In the genomic region with DNA sequence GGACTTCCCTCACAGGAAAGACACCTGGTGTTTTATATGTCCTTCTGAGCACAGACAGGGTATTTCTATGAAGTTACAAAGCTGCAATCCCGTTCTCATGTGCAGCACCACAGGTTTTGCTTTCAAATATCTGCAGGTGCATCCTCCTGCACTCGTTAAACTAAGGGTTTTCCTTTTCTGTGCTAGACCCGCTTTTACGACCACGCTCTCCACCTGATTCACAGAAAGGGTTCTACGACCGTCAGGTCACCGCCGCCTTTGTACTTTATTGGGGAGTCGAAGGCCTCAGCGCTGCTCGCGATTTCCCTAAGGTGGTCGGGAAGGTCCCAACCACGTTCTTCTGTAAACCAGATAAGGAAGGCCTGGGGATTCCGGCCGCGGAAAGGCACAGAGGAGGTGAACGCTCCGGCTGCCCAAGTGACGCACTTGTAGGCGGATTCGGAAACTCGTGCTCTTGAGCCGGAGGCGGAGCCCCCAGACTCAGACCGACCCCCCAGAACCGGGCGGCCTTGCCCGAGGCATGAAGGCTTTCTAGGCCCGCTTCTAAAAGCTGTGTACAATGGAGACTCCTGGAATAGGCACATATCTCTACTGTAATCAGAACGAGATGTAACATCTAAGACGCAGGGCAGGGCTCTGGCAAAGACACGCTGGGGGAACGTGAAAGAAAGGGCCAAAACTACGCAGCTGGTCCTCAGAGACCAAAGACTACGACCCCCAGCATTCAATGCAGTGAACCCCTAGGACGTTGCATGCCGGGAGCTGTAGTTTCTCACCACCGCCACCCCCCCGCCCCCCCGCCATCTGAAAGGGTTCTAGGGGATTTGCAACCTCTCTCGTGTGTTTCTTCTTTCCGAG, we compare ENCODE assay signal across 1 cellular context.
TF ChIP-seq lines count a peak whose summit lies in the region.

No MANE protein-coding gene starts in this region.

TF ChIP-seq in K562, 482 proteins besides CTCF, POLR2A, EP300 and RAD21 (continued from another document and continues in another):
- no peak for TF ChIP-seq DMBX1 (CRISPR knock-in tag; IDR thresholded peaks at IDR 0.05; ENCODE audit: borderline replicate concordance)
- TF ChIP-seq, protein P1, sequence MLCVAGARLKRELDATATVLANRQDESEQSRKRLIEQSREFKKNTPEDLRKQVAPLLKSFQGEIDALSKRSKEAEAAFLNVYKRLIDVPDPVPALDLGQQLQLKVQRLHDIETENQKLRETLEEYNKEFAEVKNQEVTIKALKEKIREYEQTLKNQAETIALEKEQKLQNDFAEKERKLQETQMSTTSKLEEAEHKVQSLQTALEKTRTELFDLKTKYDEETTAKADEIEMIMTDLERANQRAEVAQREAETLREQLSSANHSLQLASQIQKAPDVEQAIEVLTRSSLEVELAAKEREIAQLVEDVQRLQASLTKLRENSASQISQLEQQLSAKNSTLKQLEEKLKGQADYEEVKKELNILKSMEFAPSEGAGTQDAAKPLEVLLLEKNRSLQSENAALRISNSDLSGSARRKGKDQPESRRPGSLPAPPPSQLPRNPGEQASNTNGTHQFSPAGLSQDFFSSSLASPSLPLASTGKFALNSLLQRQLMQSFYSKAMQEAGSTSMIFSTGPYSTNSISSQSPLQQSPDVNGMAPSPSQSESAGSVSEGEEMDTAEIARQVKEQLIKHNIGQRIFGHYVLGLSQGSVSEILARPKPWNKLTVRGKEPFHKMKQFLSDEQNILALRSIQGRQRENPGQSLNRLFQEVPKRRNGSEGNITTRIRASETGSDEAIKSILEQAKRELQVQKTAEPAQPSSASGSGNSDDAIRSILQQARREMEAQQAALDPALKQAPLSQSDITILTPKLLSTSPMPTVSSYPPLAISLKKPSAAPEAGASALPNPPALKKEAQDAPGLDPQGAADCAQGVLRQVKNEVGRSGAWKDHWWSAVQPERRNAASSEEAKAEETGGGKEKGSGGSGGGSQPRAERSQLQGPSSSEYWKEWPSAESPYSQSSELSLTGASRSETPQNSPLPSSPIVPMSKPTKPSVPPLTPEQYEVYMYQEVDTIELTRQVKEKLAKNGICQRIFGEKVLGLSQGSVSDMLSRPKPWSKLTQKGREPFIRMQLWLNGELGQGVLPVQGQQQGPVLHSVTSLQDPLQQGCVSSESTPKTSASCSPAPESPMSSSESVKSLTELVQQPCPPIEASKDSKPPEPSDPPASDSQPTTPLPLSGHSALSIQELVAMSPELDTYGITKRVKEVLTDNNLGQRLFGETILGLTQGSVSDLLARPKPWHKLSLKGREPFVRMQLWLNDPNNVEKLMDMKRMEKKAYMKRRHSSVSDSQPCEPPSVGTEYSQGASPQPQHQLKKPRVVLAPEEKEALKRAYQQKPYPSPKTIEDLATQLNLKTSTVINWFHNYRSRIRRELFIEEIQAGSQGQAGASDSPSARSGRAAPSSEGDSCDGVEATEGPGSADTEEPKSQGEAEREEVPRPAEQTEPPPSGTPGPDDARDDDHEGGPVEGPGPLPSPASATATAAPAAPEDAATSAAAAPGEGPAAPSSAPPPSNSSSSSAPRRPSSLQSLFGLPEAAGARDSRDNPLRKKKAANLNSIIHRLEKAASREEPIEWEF (CRISPR knock-in tag; IDR thresholded peaks at IDR 0.05) = no peak
- no peak for TF ChIP-seq PCBP2 (IDR thresholded peaks at IDR 0.05; ENCODE audit: low read depth, low read length, poor library complexity, severe bottlenecking)
- no peak for TF ChIP-seq ZNF232 (CRISPR knock-in tag; IDR thresholded peaks at IDR 0.05)
- no peak for TF ChIP-seq ZSCAN32 (CRISPR knock-in tag; IDR thresholded peaks at IDR 0.05)
- no peak for TF ChIP-seq PHB2 (IDR thresholded peaks at IDR 0.05; ENCODE audit: low read depth)
- no peak for TF ChIP-seq HMG20B (CRISPR knock-in tag; IDR thresholded peaks at IDR 0.05)
- TF ChIP-seq, protein P2, sequence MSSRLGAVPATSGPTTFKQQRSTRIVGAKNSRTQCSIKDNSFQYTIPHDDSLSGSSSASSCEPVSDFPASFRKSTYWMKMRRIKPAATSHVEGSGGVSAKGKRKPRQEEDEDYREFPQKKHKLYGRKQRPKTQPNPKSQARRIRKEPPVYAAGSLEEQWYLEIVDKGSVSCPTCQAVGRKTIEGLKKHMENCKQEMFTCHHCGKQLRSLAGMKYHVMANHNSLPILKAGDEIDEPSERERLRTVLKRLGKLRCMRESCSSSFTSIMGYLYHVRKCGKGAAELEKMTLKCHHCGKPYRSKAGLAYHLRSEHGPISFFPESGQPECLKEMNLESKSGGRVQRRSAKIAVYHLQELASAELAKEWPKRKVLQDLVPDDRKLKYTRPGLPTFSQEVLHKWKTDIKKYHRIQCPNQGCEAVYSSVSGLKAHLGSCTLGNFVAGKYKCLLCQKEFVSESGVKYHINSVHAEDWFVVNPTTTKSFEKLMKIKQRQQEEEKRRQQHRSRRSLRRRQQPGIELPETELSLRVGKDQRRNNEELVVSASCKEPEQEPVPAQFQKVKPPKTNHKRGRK (tag; IDR thresholded peaks at IDR 0.05) = no peak
- no peak for TF ChIP-seq ZNF12 (CRISPR knock-in tag; IDR thresholded peaks at IDR 0.05)
- TF ChIP-seq CCAR2 (IDR thresholded peaks at IDR 0.05; ENCODE audit: low read depth, low read length) = no peak
- TF ChIP-seq, protein P3, sequence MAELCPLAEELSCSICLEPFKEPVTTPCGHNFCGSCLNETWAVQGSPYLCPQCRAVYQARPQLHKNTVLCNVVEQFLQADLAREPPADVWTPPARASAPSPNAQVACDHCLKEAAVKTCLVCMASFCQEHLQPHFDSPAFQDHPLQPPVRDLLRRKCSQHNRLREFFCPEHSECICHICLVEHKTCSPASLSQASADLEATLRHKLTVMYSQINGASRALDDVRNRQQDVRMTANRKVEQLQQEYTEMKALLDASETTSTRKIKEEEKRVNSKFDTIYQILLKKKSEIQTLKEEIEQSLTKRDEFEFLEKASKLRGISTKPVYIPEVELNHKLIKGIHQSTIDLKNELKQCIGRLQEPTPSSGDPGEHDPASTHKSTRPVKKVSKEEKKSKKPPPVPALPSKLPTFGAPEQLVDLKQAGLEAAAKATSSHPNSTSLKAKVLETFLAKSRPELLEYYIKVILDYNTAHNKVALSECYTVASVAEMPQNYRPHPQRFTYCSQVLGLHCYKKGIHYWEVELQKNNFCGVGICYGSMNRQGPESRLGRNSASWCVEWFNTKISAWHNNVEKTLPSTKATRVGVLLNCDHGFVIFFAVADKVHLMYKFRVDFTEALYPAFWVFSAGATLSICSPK (IDR thresholded peaks at IDR 0.05; ENCODE audit: borderline replicate concordance) = no peak
- TF ChIP-seq NUFIP1 (IDR thresholded peaks at IDR 0.05; ENCODE audit: partially characterized antibody) = no peak
- no peak for TF ChIP-seq MCM7 (IDR thresholded peaks at IDR 0.05)
- no peak for TF ChIP-seq NCOA2 (IDR thresholded peaks at IDR 0.05; ENCODE audit: partially characterized antibody in 2 of 2)
- TF ChIP-seq, protein P4, sequence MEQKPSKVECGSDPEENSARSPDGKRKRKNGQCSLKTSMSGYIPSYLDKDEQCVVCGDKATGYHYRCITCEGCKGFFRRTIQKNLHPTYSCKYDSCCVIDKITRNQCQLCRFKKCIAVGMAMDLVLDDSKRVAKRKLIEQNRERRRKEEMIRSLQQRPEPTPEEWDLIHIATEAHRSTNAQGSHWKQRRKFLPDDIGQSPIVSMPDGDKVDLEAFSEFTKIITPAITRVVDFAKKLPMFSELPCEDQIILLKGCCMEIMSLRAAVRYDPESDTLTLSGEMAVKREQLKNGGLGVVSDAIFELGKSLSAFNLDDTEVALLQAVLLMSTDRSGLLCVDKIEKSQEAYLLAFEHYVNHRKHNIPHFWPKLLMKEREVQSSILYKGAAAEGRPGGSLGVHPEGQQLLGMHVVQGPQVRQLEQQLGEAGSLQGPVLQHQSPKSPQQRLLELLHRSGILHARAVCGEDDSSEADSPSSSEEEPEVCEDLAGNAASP (IDR thresholded peaks at IDR 0.05) = no peak
- TF ChIP-seq PHF8 (IDR thresholded peaks at IDR 0.05; ENCODE audit: borderline replicate concordance, low read length) = peak; percentile 81
- TF ChIP-seq, protein P5, sequence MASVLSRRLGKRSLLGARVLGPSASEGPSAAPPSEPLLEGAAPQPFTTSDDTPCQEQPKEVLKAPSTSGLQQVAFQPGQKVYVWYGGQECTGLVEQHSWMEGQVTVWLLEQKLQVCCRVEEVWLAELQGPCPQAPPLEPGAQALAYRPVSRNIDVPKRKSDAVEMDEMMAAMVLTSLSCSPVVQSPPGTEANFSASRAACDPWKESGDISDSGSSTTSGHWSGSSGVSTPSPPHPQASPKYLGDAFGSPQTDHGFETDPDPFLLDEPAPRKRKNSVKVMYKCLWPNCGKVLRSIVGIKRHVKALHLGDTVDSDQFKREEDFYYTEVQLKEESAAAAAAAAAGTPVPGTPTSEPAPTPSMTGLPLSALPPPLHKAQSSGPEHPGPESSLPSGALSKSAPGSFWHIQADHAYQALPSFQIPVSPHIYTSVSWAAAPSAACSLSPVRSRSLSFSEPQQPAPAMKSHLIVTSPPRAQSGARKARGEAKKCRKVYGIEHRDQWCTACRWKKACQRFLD (CRISPR knock-in tag; IDR thresholded peaks at IDR 0.05) = peak; percentile 86
- TF ChIP-seq HDAC1 (IDR thresholded peaks at IDR 0.05) = peak in 1 of 2 experiments; percentile 45; a peak in 1 of 4 replicates
- TF ChIP-seq LARP7 (IDR thresholded peaks at IDR 0.05) = no peak
- TF ChIP-seq HDAC2 (IDR thresholded peaks at IDR 0.05) = 0 out of 2 replicates have a peak, but pooled peaks have one; percentile 14
- no peak for TF ChIP-seq FOXJ3 (CRISPR knock-in tag; IDR thresholded peaks at IDR 0.05)
- no peak for TF ChIP-seq RFX5 (IDR thresholded peaks at IDR 0.05; ENCODE audit: low read depth, low read length)
- 0 out of 2 replicates have a peak, but pooled peaks have one; percentile 39 for TF ChIP-seq NFRKB (IDR thresholded peaks at IDR 0.05; ENCODE audit: low read depth)
- TF ChIP-seq, protein P6, sequence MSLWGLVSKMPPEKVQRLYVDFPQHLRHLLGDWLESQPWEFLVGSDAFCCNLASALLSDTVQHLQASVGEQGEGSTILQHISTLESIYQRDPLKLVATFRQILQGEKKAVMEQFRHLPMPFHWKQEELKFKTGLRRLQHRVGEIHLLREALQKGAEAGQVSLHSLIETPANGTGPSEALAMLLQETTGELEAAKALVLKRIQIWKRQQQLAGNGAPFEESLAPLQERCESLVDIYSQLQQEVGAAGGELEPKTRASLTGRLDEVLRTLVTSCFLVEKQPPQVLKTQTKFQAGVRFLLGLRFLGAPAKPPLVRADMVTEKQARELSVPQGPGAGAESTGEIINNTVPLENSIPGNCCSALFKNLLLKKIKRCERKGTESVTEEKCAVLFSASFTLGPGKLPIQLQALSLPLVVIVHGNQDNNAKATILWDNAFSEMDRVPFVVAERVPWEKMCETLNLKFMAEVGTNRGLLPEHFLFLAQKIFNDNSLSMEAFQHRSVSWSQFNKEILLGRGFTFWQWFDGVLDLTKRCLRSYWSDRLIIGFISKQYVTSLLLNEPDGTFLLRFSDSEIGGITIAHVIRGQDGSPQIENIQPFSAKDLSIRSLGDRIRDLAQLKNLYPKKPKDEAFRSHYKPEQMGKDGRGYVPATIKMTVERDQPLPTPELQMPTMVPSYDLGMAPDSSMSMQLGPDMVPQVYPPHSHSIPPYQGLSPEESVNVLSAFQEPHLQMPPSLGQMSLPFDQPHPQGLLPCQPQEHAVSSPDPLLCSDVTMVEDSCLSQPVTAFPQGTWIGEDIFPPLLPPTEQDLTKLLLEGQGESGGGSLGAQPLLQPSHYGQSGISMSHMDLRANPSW (CRISPR knock-in tag; IDR thresholded peaks at IDR 0.05) = no peak
- no peak for TF ChIP-seq RNF2 (IDR thresholded peaks at IDR 0.05)
- no peak for TF ChIP-seq ZNF224 (CRISPR knock-in tag; IDR thresholded peaks at IDR 0.05)
- no peak for TF ChIP-seq SAFB2 (IDR thresholded peaks at IDR 0.05; ENCODE audit: borderline replicate concordance, low read depth, low read length, severe bottlenecking)
- no peak for TF ChIP-seq ZNF696 (CRISPR knock-in tag; conservative IDR thresholded peaks at IDR 0.05)
- TF ChIP-seq RCOR1 (IDR thresholded peaks at IDR 0.05; ENCODE audit: borderline replicate concordance in 1 of 2, low read depth in 2 of 2, low read length in 2 of 2) = no peak
- TF ChIP-seq TGIF2 (CRISPR knock-in tag; IDR thresholded peaks at IDR 0.05) = no peak
- TF ChIP-seq SMAD1 (IDR thresholded peaks at IDR 0.05; ENCODE audit: low read depth, low read length, partially characterized antibody) = no peak
- no peak for TF ChIP-seq PTRF (tag; IDR thresholded peaks at IDR 0.05)
- TF ChIP-seq, protein P7, sequence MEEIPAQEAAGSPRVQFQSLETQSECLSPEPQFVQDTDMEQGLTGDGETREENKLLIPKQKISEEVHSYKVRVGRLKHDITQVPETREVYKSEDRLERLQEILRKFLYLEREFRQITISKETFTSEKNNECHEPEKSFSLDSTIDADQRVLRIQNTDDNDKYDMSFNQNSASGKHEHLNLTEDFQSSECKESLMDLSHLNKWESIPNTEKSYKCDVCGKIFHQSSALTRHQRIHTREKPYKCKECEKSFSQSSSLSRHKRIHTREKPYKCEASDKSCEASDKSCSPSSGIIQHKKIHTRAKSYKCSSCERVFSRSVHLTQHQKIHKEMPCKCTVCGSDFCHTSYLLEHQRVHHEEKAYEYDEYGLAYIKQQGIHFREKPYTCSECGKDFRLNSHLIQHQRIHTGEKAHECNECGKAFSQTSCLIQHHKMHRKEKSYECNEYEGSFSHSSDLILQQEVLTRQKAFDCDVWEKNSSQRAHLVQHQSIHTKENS (CRISPR knock-in tag; IDR thresholded peaks at IDR 0.05) = no peak
- TF ChIP-seq GABPA (tag; conservative IDR thresholded peaks at IDR 0.05; ENCODE audit: low read depth) = no peak
- no peak for TF ChIP-seq NFIX (CRISPR knock-in tag; IDR thresholded peaks at IDR 0.05; ENCODE audit: low read depth)
- TF ChIP-seq PRPF4 (IDR thresholded peaks at IDR 0.05; ENCODE audit: insufficient read depth, low read depth, low read length, poor library complexity, severe bottlenecking) = no peak
- TF ChIP-seq, protein P8, sequence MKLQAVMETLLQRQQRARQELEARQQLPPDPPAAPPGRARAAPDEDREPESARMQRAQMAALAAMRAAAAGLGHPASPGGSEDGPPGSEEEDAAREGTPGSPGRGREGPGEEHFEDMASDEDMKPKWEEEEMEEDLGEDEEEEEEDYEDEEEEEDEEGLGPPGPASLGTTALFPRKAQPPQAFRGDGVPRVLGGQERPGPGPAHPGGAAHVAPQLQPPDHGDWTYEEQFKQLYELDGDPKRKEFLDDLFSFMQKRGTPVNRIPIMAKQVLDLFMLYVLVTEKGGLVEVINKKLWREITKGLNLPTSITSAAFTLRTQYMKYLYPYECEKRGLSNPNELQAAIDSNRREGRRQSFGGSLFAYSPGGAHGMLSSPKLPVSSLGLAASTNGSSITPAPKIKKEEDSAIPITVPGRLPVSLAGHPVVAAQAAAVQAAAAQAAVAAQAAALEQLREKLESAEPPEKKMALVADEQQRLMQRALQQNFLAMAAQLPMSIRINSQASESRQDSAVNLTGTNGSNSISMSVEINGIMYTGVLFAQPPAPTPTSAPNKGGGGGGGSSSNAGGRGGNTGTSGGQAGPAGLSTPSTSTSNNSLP (IDR thresholded peaks at IDR 0.05; ENCODE audit: borderline replicate concordance, low read depth, low read length) = no peak
- TF ChIP-seq, protein P9, sequence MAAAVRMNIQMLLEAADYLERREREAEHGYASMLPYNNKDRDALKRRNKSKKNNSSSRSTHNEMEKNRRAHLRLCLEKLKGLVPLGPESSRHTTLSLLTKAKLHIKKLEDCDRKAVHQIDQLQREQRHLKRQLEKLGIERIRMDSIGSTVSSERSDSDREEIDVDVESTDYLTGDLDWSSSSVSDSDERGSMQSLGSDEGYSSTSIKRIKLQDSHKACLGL (CRISPR knock-in tag; IDR thresholded peaks at IDR 0.05; ENCODE audit: borderline replicate concordance, poor library complexity, severe bottlenecking) = no peak
